In genomic region chr20:63472159-63472811, GRCh38 we compare ENCODE assay signal across 12 cellular contexts. TPM values are rescaled to one million over a fixed set of nuclear protein-coding genes. Genes with fewer than 3 reads are reported as not detected.
DNase-seq lines count a peak whose midpoint lies in the region; ATAC-seq, FAIRE-seq and TF ChIP-seq lines count a peak whose summit lies in the region.
"Had no signal": no experiment of that assay in that cellular context is flagged by ENCODE, and none has a peak within 500 bp of the region (broad histone marks: within the 10 kb centered on the region; RNA-seq: fewer than 3 reads in every experiment).

Gene KCNQ2 (minus strand): TSS chr20:63472655. CDS start chr20:63472463, 192 bp downstream.

- TF ChIP-seq EP300 in neural cell (conservative IDR thresholded peaks at IDR 0.05; ENCODE audit: poor library complexity, severe bottlenecking) = peak; percentile 12

- DNase-seq in DMS 273 (lab: John Stamatoyannopoulos, UW; ENCODE audit: unreplicated experiment) = peak; percentile 81
- no peak for DNase-seq in DMS 273 treated with DMSO at 0.1 percent for 48 hours (lab: John Stamatoyannopoulos, UW)
- DNase-seq in HTR-8/SVneo (ENCODE audit: insufficient read length, low spot score) = no peak
- DNase-seq in cerebellum (ENCODE audit: low spot score) = peak; percentile 86
- no peak for DNase-seq in naive thymus-derived CD4-positive, alpha-beta T cell
- no peak for DNase-seq in AML-193 (lab: John Stamatoyannopoulos, UW)
- DNase-seq: activated CD8-positive, alpha-beta memory T cell treated with anti-CD3 and anti-CD28 coated beads, Interleukin-2, amount 10 ng/mL, durations not matched to agents 7 days and 5 days; NCI-H2107 had no signal

- H2AFZ ChIP-seq in neural cell (ENCODE audit: low read depth, low read length) = no peak within 1 kb of the TSS

- H3K27me3 ChIP-seq in neural cell (ENCODE audit: insufficient read depth, low read depth, low read length) = peaks cover 8% of the 10 kb centered on the region
- H3K27me3 ChIP-seq in naive thymus-derived CD4-positive, alpha-beta T cell (ENCODE audit: control insufficient read depth in 2 of 2, insufficient read depth in 2 of 2, low read length in 2 of 2) = peaks cover 3 to 7% of the 10 kb centered on the region in 2 donors

- no peaks in the 10 kb centered on the region for H3F3A ChIP-seq in neural cell (ENCODE audit: insufficient read depth, low read length, poor library complexity, severe bottlenecking)

- intact Hi-C loops in naive thymus-derived CD4-positive, alpha-beta T cell (cut with micrococcal nuclease) = no loop called here

- no peaks in the 10 kb centered on the region for H3K4me1 ChIP-seq in naive thymus-derived CD4-positive, alpha-beta T cell (ENCODE audit: control insufficient read depth in 2 of 2, insufficient read depth in 2 of 2, low read length in 2 of 2)

- POLR2A ChIA-PET in naive thymus-derived CD4-positive, alpha-beta T cell (lab: Charles Lee) = no interaction called here

- H3K27ac Mint-ChIP-seq in naive thymus-derived CD4-positive, alpha-beta T cell = no peak within 1 kb of the TSS
- H3K27ac Mint-ChIP-seq: activated CD8-positive, alpha-beta memory T cell treated with anti-CD3 and anti-CD28 coated beads, Interleukin-2, amount 10 ng/mL, durations not matched to agents 7 days and 5 days had no signal

- TF ChIP-seq RAD21 in neural cell (conservative IDR thresholded peaks at IDR 0.05) = no peak

- no peaks in the 10 kb centered on the region for H3K9me3 ChIP-seq in neural cell (ENCODE audit: low read length)
- H3K9me3 ChIP-seq in naive thymus-derived CD4-positive, alpha-beta T cell (ENCODE audit: control insufficient read depth in 2 of 3, low read length in 3 of 3) = no peaks in the 10 kb centered on the region

- peaks cover 48% of the 10 kb centered on the region for H3K79me2 ChIP-seq in neural cell (replicated peaks; ENCODE audit: insufficient read depth, low read length)

- peak; percentile 76 for FAIRE-seq in HTR-8/SVneo (lab: Jason Lieb, UNC)

- ATAC-seq in naive thymus-derived CD4-positive, alpha-beta T cell = no peak
- no peak for ATAC-seq in GM19324 (IDR thresholded peaks at IDR 0.05; ENCODE audit: low FRiP score, unreplicated experiment)
- ATAC-seq: activated CD8-positive, alpha-beta memory T cell treated with anti-CD3 and anti-CD28 coated beads, Interleukin-2, amount 10 ng/mL, durations not matched to agents 7 days and 5 days had no signal

- peaks cover 0 to 9% (median 6%) of the 10 kb centered on the region in 7 donors for H3K4me1 Mint-ChIP-seq in naive thymus-derived CD4-positive, alpha-beta T cell

- H3K36me3 ChIP-seq in neural cell (ENCODE audit: insufficient read depth, low read length) = no peaks in the 10 kb centered on the region
- no peaks in the 10 kb centered on the region for H3K36me3 ChIP-seq in naive thymus-derived CD4-positive, alpha-beta T cell (ENCODE audit: control insufficient read depth in 2 of 3, insufficient read depth in 3 of 3, low read length in 3 of 3)

- H3K27ac ChIP-seq in neural cell (ENCODE audit: low read length) = peak within 1 kb of the TSS; percentile 69
- H3K27ac ChIP-seq in naive thymus-derived CD4-positive, alpha-beta T cell (ENCODE audit: low read depth, low read length) = no peak within 1 kb of the TSS
- H3K27ac ChIP-seq: 22Rv1 had no signal

- TF ChIP-seq CTCF in neural cell (IDR thresholded peaks at IDR 0.05; ENCODE audit: poor library complexity, severe bottlenecking) = peak; percentile 24

- peak within 1 kb of the TSS in 5 of 10 donors; percentile 21 to 53 (median 32) for H3K4me3 Mint-ChIP-seq in naive thymus-derived CD4-positive, alpha-beta T cell
- H3K4me3 Mint-ChIP-seq: activated CD8-positive, alpha-beta memory T cell treated with anti-CD3 and anti-CD28 coated beads, Interleukin-2, amount 10 ng/mL, durations not matched to agents 7 days and 5 days had no signal

- no peak within 1 kb of the TSS for H3K4me2 ChIP-seq in neural cell (ENCODE audit: low read length)

- H3K9ac ChIP-seq in neural cell (ENCODE audit: low read length) = peak within 1 kb of the TSS; percentile 89

- H4K20me1 ChIP-seq in neural cell (ENCODE audit: insufficient read depth) = no peaks in the 10 kb centered on the region

- CTCF ChIA-PET in naive thymus-derived CD4-positive, alpha-beta T cell (lab: Charles Lee) = no interaction called here

- no peaks in the 10 kb centered on the region for H3K9me2 ChIP-seq in neural cell (ENCODE audit: insufficient read depth, low read length)

- H3K9me3 Mint-ChIP-seq in naive thymus-derived CD4-positive, alpha-beta T cell = no peaks in the 10 kb centered on the region

- no peaks in the 10 kb centered on the region for H3K36me3 Mint-ChIP-seq in naive thymus-derived CD4-positive, alpha-beta T cell
- H3K36me3 Mint-ChIP-seq: activated CD8-positive, alpha-beta memory T cell treated with anti-CD3 and anti-CD28 coated beads, Interleukin-2, amount 10 ng/mL, durations not matched to agents 7 days and 5 days had no signal

- H3K27me3 Mint-ChIP-seq in naive thymus-derived CD4-positive, alpha-beta T cell = peaks cover 16 to 46% (median 37%) of the 10 kb centered on the region in 5 donors

- peak within 1 kb of the TSS; percentile 98 for H3K4me3 ChIP-seq in neural cell (ENCODE audit: low read length)
- H3K4me3 ChIP-seq in naive thymus-derived CD4-positive, alpha-beta T cell (ENCODE audit: low read length) = no peak within 1 kb of the TSS

TF ChIP-seq in neural cell, 6 proteins besides CTCF, POLR2A, EP300 and RAD21:
- TF ChIP-seq MXI1 (conservative IDR thresholded peaks at IDR 0.05; ENCODE audit: poor library complexity, severe bottlenecking) = peak; percentile 79
- TF ChIP-seq TAF1 (IDR thresholded peaks at IDR 0.05; ENCODE audit: low read depth) = peak; percentile 27
- no peak for TF ChIP-seq REST (IDR thresholded peaks at IDR 0.05; ENCODE audit: borderline replicate concordance)
- TF ChIP-seq SMC3 (conservative IDR thresholded peaks at IDR 0.05; ENCODE audit: poor library complexity) = peak; percentile 39
- no peak for TF ChIP-seq EZH2 (IDR thresholded peaks at IDR 0.05; ENCODE audit: borderline replicate concordance, insufficient read depth, low read length, poor library complexity, severe bottlenecking)
- no peak for TF ChIP-seq POLR2AphosphoS5 (IDR thresholded peaks at IDR 0.05)
TF ChIP-seq in neural cell: peak in this region for 3.

RNA-seq across cellular contexts. Expression of gene KCNQ2, which starts in this region (rescaled TPM):
- 116 TPM for total RNA-seq in cerebellum
- polyA plus RNA-seq in neural cell = 84.7 and 88.8 TPM in 2 replicates
- 238 and 304 TPM in 2 replicates for polyA minus RNA-seq in neural cell
- under 1 TPM in 3 of 5 experiments, not detected in 2; 0.27 to 0.72 (median 0.30) TPM for total RNA-seq in naive thymus-derived CD4-positive, alpha-beta T cell
- not detected for polyA plus RNA-seq in naive thymus-derived CD4-positive, alpha-beta T cell
- total RNA-seq: T-helper 1 cell treated with Interleukin-12 subunit alpha and Interleukin-12 subunit beta and Interleukin-4 antibody, amounts not matched to agents 30 ng/mL and 1 ng/mL, for 36 hours had no signal

Comparison
In these comparisons a context has a peak if more than half of its experiments do, and no peak if none do; other contexts are left out.
1. RNA of gene KCNQ2 (total RNA-seq): 116 TPM in cerebellum (single experiment); 0.27 to 0.72 TPM in naive thymus-derived CD4-positive, alpha-beta T cell; every median in the first group is over 10 times any median in the second.
2. RNA of gene KCNQ2 (polyA plus RNA-seq): 84.7 to 88.8 TPM in neural cell; not detected in naive thymus-derived CD4-positive, alpha-beta T cell; every median in the first group is over 10 times any median in the second.
3. DNase-seq: peak in DMS 273 (single experiment) and cerebellum (single experiment); none in DMS 273 treated with DMSO at 0.1 percent for 48 hours (single experiment), HTR-8/SVneo (single experiment), naive thymus-derived CD4-positive, alpha-beta T cell (0 of 9) and AML-193 (0 of 2).